In the genomic region with DNA sequence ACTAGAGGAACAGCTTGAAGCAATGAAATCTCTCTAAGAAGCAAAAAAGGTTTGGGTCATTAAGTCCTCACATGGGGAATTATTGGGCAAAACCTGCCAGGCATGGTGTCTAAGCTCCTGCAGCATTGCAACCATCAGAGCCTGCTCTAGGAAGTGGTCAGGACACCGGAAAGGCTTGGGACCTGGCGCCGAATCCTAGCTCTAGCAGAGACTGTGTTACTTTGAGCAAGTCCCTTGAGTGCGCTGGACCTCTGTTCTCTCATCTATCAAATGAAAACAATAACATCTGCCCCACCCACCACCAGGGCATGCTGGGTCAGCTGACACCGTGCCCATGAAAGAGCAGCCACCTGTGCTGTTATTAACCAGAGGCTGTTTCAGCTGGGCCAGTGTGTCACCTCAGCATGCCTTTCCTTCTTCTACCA, we compare ENCODE assay signal across 1 cellular context.
TF ChIP-seq lines count a peak whose summit lies in the region.

No MANE protein-coding gene starts in this region.

TF ChIP-seq in HepG2, 621 proteins besides CTCF, POLR2A, EP300 and RAD21 (continued from another document and continues in another):
- TF ChIP-seq, protein P1, sequence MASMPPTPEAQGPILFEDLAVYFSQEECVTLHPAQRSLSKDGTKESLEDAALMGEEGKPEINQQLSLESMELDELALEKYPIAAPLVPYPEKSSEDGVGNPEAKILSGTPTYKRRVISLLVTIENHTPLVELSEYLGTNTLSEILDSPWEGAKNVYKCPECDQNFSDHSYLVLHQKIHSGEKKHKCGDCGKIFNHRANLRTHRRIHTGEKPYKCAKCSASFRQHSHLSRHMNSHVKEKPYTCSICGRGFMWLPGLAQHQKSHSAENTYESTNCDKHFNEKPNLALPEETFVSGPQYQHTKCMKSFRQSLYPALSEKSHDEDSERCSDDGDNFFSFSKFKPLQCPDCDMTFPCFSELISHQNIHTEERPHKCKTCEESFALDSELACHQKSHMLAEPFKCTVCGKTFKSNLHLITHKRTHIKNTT (CRISPR knock-in tag; IDR thresholded peaks at IDR 0.05): no peak
- TF ChIP-seq SIX4 (CRISPR knock-in tag; IDR thresholded peaks at IDR 0.05) (no peak), ERF (CRISPR knock-in tag; IDR thresholded peaks at IDR 0.05) (no peak), SOX6 (IDR thresholded peaks at IDR 0.05) (no peak), SOX6 (CRISPR knock-in tag; IDR thresholded peaks at IDR 0.05) (no peak), PTBP1 (IDR thresholded peaks at IDR 0.05; ENCODE audit: low read depth, low read length, poor library complexity, severe bottlenecking) (no peak), ESRRA (CRISPR knock-in tag; IDR thresholded peaks at IDR 0.05; ENCODE audit: low read depth) (no peak), EED (CRISPR knock-in tag; IDR thresholded peaks at IDR 0.05) (0 out of 2 replicates have a peak, but pooled peaks have one; percentile 17), HOXD1 (CRISPR knock-in tag; IDR thresholded peaks at IDR 0.05) (no peak), MIER3 (CRISPR knock-in tag; IDR thresholded peaks at IDR 0.05; ENCODE audit: borderline replicate concordance) (0 out of 2 replicates have a peak, but pooled peaks have one; percentile 29), ATAD3A (CRISPR knock-in tag; IDR thresholded peaks at IDR 0.05) (no peak), ZNF678 (CRISPR knock-in tag; IDR thresholded peaks at IDR 0.05) (no peak), ZNF547 (CRISPR knock-in tag; IDR thresholded peaks at IDR 0.05) (0 out of 2 replicates have a peak, but pooled peaks have one; percentile 9), RARG (CRISPR knock-in tag; IDR thresholded peaks at IDR 0.05; ENCODE audit: low read depth) (no peak), MAF1 (CRISPR knock-in tag; IDR thresholded peaks at IDR 0.05; ENCODE audit: borderline replicate concordance) (no peak), ARHGAP35 (CRISPR knock-in tag; IDR thresholded peaks at IDR 0.05; ENCODE audit: borderline replicate concordance) (0 out of 2 replicates have a peak, but pooled peaks have one; percentile 12), ZNF264 (CRISPR knock-in tag; IDR thresholded peaks at IDR 0.05) (no peak), ZNF136 (CRISPR knock-in tag; IDR thresholded peaks at IDR 0.05; ENCODE audit: low read depth) (no peak), ZNF614 (CRISPR knock-in tag; IDR thresholded peaks at IDR 0.05; ENCODE audit: borderline replicate concordance) (no peak)
- TF ChIP-seq, protein P2, sequence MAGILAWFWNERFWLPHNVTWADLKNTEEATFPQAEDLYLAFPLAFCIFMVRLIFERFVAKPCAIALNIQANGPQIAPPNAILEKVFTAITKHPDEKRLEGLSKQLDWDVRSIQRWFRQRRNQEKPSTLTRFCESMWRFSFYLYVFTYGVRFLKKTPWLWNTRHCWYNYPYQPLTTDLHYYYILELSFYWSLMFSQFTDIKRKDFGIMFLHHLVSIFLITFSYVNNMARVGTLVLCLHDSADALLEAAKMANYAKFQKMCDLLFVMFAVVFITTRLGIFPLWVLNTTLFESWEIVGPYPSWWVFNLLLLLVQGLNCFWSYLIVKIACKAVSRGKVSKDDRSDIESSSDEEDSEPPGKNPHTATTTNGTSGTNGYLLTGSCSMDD (CRISPR knock-in tag; IDR thresholded peaks at IDR 0.05): no peak
- TF ChIP-seq, protein P3, sequence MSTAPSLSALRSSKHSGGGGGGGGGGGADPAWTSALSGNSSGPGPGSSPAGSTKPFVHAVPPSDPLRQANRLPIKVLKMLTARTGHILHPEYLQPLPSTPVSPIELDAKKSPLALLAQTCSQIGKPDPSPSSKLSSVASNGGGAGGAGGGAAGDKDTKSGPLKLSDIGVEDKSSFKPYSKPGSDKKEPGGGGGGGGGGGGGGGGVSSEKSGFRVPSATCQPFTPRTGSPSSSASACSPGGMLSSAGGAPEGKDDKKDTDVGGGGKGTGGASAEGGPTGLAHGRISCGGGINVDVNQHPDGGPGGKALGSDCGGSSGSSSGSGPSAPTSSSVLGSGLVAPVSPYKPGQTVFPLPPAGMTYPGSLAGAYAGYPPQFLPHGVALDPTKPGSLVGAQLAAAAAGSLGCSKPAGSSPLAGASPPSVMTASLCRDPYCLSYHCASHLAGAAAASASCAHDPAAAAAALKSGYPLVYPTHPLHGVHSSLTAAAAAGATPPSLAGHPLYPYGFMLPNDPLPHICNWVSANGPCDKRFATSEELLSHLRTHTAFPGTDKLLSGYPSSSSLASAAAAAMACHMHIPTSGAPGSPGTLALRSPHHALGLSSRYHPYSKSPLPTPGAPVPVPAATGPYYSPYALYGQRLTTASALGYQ (CRISPR knock-in tag; IDR thresholded peaks at IDR 0.05): no peak
- TF ChIP-seq, protein P4, sequence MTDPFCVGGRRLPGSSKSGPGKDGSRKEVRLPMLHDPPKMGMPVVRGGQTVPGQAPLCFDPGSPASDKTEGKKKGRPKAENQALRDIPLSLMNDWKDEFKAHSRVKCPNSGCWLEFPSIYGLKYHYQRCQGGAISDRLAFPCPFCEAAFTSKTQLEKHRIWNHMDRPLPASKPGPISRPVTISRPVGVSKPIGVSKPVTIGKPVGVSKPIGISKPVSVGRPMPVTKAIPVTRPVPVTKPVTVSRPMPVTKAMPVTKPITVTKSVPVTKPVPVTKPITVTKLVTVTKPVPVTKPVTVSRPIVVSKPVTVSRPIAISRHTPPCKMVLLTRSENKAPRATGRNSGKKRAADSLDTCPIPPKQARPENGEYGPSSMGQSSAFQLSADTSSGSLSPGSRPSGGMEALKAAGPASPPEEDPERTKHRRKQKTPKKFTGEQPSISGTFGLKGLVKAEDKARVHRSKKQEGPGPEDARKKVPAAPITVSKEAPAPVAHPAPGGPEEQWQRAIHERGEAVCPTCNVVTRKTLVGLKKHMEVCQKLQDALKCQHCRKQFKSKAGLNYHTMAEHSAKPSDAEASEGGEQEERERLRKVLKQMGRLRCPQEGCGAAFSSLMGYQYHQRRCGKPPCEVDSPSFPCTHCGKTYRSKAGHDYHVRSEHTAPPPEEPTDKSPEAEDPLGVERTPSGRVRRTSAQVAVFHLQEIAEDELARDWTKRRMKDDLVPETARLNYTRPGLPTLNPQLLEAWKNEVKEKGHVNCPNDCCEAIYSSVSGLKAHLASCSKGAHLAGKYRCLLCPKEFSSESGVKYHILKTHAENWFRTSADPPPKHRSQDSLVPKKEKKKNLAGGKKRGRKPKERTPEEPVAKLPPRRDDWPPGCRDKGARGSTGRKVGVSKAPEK (CRISPR knock-in tag; IDR thresholded peaks at IDR 0.05; ENCODE audit: borderline replicate concordance): no peak
- TF ChIP-seq, protein P5, sequence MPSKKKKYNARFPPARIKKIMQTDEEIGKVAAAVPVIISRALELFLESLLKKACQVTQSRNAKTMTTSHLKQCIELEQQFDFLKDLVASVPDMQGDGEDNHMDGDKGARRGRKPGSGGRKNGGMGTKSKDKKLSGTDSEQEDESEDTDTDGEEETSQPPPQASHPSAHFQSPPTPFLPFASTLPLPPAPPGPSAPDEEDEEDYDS (CRISPR knock-in tag; IDR thresholded peaks at IDR 0.05): no peak
- TF ChIP-seq, protein P6, sequence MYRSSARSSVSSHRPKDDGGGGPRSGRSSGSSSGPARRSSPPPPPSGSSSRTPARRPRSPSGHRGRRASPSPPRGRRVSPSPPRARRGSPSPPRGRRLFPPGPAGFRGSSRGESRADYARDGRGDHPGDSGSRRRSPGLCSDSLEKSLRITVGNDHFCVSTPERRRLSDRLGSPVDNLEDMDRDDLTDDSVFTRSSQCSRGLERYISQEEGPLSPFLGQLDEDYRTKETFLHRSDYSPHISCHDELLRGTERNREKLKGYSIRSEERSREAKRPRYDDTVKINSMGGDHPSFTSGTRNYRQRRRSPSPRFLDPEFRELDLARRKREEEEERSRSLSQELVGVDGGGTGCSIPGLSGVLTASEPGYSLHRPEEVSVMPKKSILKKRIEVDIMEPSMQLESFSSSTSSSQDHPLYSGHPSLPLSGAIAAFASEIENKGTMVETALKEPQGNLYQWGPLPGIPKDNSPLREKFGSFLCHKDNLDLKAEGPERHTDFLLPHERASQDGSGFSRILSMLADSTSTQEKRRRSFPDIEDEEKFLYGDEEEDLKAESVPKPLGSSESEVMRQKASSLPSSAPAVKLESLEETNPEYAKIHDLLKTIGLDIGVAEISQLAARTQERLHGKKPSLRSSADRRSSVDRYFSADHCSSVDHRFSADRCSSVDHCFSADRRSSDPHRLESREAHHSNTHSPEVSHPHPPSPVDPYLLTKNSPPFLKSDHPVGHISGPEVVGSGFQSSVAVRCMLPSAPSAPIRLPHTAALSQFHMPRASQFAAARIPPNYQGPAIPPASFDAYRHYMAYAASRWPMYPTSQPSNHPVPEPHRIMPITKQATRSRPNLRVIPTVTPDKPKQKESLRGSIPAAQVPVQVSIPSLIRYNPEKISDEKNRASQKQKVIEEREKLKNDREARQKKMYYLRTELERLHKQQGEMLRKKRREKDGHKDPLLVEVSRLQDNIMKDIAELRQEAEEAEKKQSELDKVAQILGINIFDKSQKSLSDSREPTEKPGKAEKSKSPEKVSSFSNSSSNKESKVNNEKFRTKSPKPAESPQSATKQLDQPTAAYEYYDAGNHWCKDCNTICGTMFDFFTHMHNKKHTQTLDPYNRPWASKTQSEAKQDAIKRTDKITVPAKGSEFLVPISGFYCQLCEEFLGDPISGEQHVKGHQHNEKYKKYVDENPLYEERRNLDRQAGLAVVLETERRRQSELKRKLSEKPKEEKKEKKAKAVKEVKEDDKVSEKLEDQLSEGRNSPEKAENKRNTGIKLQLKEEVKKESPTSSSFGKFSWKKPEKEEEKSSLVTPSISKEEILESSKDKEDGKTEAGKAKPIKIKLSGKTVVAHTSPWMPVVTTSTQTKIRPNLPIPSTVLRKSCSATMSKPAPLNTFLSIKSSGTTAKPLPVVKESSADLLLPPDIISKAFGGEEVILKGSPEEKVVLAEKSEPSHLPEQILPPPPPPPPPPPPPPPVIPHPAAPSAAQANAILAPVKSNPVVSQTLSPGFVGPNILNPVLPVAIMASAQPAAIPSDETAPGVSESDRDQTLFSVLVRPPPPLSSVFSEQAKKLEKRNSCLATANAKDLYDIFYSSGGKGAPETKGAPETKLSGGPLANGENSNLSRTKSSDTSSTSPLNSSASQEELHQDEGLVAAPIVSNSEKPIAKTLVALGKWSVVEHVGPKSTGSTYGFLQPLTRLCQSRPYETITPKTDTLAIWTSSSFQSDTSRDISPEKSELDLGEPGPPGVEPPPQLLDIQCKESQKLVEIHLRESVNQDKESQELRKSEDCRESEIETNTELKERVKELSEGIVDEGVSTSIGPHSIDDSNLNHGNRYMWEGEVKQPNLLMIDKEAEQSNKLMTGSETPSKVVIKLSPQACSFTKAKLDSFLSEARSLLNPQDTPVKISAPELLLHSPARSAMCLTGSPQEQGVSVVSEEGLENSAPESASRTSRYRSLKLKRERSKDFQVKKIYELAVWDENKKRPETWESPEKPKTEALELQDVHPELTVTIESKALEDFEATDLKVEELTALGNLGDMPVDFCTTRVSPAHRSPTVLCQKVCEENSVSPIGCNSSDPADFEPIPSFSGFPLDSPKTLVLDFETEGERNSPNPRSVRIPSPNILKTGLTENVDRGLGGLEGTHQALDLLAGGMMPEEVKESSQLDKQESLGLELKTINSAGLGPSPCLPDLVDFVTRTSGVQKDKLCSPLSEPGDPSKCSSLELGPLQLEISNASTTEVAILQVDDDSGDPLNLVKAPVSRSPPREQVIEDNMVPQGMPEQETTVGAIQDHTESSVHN (CRISPR knock-in tag; IDR thresholded peaks at IDR 0.05): no peak
- TF ChIP-seq, protein P7, sequence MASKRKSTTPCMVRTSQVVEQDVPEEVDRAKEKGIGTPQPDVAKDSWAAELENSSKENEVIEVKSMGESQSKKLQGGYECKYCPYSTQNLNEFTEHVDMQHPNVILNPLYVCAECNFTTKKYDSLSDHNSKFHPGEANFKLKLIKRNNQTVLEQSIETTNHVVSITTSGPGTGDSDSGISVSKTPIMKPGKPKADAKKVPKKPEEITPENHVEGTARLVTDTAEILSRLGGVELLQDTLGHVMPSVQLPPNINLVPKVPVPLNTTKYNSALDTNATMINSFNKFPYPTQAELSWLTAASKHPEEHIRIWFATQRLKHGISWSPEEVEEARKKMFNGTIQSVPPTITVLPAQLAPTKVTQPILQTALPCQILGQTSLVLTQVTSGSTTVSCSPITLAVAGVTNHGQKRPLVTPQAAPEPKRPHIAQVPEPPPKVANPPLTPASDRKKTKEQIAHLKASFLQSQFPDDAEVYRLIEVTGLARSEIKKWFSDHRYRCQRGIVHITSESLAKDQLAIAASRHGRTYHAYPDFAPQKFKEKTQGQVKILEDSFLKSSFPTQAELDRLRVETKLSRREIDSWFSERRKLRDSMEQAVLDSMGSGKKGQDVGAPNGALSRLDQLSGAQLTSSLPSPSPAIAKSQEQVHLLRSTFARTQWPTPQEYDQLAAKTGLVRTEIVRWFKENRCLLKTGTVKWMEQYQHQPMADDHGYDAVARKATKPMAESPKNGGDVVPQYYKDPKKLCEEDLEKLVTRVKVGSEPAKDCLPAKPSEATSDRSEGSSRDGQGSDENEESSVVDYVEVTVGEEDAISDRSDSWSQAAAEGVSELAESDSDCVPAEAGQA (IDR thresholded peaks at IDR 0.05; ENCODE audit: low read depth): no peak
- TF ChIP-seq, protein P7 (CRISPR knock-in tag; IDR thresholded peaks at IDR 0.05; ENCODE audit: borderline replicate concordance): no peak
- TF ChIP-seq, protein P8, sequence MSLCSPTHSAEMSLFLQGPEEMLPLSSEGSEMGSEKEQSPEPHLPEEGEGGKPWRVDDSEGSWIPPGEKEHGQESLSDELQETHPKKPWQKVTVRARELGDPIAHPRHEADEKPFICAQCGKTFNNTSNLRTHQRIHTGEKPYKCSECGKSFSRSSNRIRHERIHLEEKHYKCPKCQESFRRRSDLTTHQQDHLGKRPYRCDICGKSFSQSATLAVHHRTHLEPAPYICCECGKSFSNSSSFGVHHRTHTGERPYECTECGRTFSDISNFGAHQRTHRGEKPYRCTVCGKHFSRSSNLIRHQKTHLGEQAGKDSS (CRISPR knock-in tag; IDR thresholded peaks at IDR 0.05; ENCODE audit: borderline replicate concordance, low read depth): no peak
- TF ChIP-seq, protein P9, sequence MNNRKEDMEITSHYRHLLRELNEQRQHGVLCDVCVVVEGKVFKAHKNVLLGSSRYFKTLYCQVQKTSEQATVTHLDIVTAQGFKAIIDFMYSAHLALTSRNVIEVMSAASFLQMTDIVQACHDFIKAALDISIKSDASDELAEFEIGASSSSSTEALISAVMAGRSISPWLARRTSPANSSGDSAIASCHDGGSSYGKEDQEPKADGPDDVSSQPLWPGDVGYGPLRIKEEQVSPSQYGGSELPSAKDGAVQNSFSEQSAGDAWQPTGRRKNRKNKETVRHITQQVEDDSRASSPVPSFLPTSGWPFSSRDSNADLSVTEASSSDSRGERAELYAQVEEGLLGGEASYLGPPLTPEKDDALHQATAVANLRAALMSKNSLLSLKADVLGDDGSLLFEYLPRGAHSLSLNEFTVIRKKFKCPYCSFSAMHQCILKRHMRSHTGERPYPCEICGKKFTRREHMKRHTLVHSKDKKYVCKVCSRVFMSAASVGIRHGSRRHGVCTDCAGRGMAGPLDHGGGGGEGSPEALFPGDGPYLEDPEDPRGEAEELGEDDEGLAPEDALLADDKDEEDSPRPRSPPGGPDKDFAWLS (CRISPR knock-in tag; IDR thresholded peaks at IDR 0.05; ENCODE audit: borderline replicate concordance): no peak
